Comparison of ENCODE assay signal across 21 cellular contexts in genomic region chr11:58530236-58530635, GRCh38. TPM values are rescaled to one million over a fixed set of nuclear protein-coding genes. Genes with fewer than 3 reads are reported as not detected.
A peak's percentile ranks its signal among the peaks of the same experiment; 100 is the strongest.
DNase-seq lines count a peak whose midpoint lies in the region; ATAC-seq lines count a peak whose summit lies in the region.
"Had no signal": no experiment of that assay in that cellular context is flagged by ENCODE, and none has a peak within 500 bp of the region (broad histone marks: within the 10 kb centered on the region; RNA-seq: fewer than 3 reads in every experiment).

No MANE protein-coding gene starts in this region.

- H3K27ac ChIP-seq in CD8-positive, alpha-beta memory T cell (ENCODE audit: low read depth, low read length), result no peak overlapping the region

- no peak overlapping the region for H3K4me3 ChIP-seq in CD8-positive, alpha-beta memory T cell (ENCODE audit: low read length)

- POLR2A ChIA-PET in CD8-positive, alpha-beta memory T cell (lab: Charles Lee), result no interaction called here

- H3K36me3 ChIP-seq in CD8-positive, alpha-beta memory T cell (ENCODE audit: insufficient read depth, low read length), result peaks cover 20% of the 10 kb centered on the region

- peaks cover 42% of the 10 kb centered on the region for H3K4me1 ChIP-seq in CD8-positive, alpha-beta memory T cell (ENCODE audit: insufficient read depth, low read length)

- H3K9me3 ChIP-seq in CD8-positive, alpha-beta memory T cell (ENCODE audit: low read length), result no peaks in the 10 kb centered on the region

- no peak for DNase-seq in activated CD8-positive, alpha-beta memory T cell treated with anti-CD3 and anti-CD28 coated beads, Interleukin-2, amount 10 ng/mL, durations not matched to agents 7 days and 5 days
- DNase-seq in activated CD8-positive, alpha-beta memory T cell treated with anti-CD3 and anti-CD28 coated beads for 24 hours, result no peak
- DNase-seq in CD8-positive, alpha-beta memory T cell, result peak in 3 of 5 donors; percentile 26 to 76 (median 67)
- DNase-seq in T-helper 2 cell, result peak in 3 of 5 experiments; percentile 12 to 49 (median 12)
- no peak for DNase-seq in effector memory CD8-positive, alpha-beta T cell
- no peak for DNase-seq in OCI-M2 (lab: John Stamatoyannopoulos, UW; ENCODE audit: unreplicated experiment)
- no peak for DNase-seq in NCI-H82 (lab: John Stamatoyannopoulos, UW)
- DNase-seq: anterior cingulate cortex, cerebellar nuclear complex, left ventricle myocardium superior, NCI-H1694, NCI-H446 treated with DMSO at 0.1 percent for 48 hours, occipital lobe, retina, SHP77 had no signal

- H3K27me3 ChIP-seq in CD8-positive, alpha-beta memory T cell (ENCODE audit: insufficient read depth, low read length, poor library complexity, severe bottlenecking), result no peaks in the 10 kb centered on the region

- H3K36me3 Mint-ChIP-seq in activated CD8-positive, alpha-beta memory T cell treated with anti-CD3 and anti-CD28 coated beads, Interleukin-2, amount 10 ng/mL, durations not matched to agents 7 days and 5 days, result peaks cover 66% of the 10 kb centered on the region
- H3K36me3 Mint-ChIP-seq in CD8-positive, alpha-beta memory T cell, result peaks cover 11 to 84% (median 31%) of the 10 kb centered on the region in 3 donors
- peaks cover 53% of the 10 kb centered on the region for H3K36me3 Mint-ChIP-seq in effector memory CD8-positive, alpha-beta T cell (ENCODE audit: insufficient read depth)

- H3K27me3 Mint-ChIP-seq in activated CD8-positive, alpha-beta memory T cell treated with anti-CD3 and anti-CD28 coated beads, Interleukin-2, amount 10 ng/mL, durations not matched to agents 7 days and 5 days, result no peaks in the 10 kb centered on the region
- no peaks in the 10 kb centered on the region for H3K27me3 Mint-ChIP-seq in CD8-positive, alpha-beta memory T cell
- H3K27me3 Mint-ChIP-seq in effector memory CD8-positive, alpha-beta T cell, result no peaks in the 10 kb centered on the region
- H3K27me3 Mint-ChIP-seq: type B pancreatic cell had no signal

- H3K9me3 Mint-ChIP-seq in activated CD8-positive, alpha-beta memory T cell treated with anti-CD3 and anti-CD28 coated beads, Interleukin-2, amount 10 ng/mL, durations not matched to agents 7 days and 5 days (ENCODE audit: low read depth), result no peaks in the 10 kb centered on the region
- no peaks in the 10 kb centered on the region for H3K9me3 Mint-ChIP-seq in CD8-positive, alpha-beta memory T cell
- no peaks in the 10 kb centered on the region for H3K9me3 Mint-ChIP-seq in effector memory CD8-positive, alpha-beta T cell
- H3K9me3 Mint-ChIP-seq: stimulated activated effector memory CD8-positive, alpha-beta T cell treated with anti-CD3 and anti-CD28 coated beads, Interleukin-12 subunit alpha, Interleukin-12 subunit beta, amount 100 ng/mL, for 72 hours had no signal

- no peak overlapping the region for H3K4me3 Mint-ChIP-seq in activated CD8-positive, alpha-beta memory T cell treated with anti-CD3 and anti-CD28 coated beads, Interleukin-2, amount 10 ng/mL, durations not matched to agents 7 days and 5 days
- peak overlapping the region in 5 of 7 donors; percentile 24 to 71 (median 52) for H3K4me3 Mint-ChIP-seq in CD8-positive, alpha-beta memory T cell
- peak overlapping the region in 1 of 2 donors; percentile 35 for H3K4me3 Mint-ChIP-seq in effector memory CD8-positive, alpha-beta T cell
- H3K4me3 Mint-ChIP-seq: stimulated activated effector memory CD8-positive, alpha-beta T cell treated with anti-CD3 and anti-CD28 coated beads, Interleukin-12 subunit alpha, Interleukin-12 subunit beta, amount 100 ng/mL, for 72 hours; type B pancreatic cell had no signal

- H3K27ac Mint-ChIP-seq in activated CD8-positive, alpha-beta memory T cell treated with anti-CD3 and anti-CD28 coated beads, Interleukin-2, amount 10 ng/mL, durations not matched to agents 7 days and 5 days, result no peak overlapping the region
- H3K27ac Mint-ChIP-seq in CD8-positive, alpha-beta memory T cell, result peak overlapping the region; percentile 54 to 93 (median 80)
- peak overlapping the region; percentile 35 to 70 for H3K27ac Mint-ChIP-seq in effector memory CD8-positive, alpha-beta T cell
- H3K27ac Mint-ChIP-seq: type B pancreatic cell had no signal

- peaks cover 38% of the 10 kb centered on the region for H3K4me1 Mint-ChIP-seq in activated CD8-positive, alpha-beta memory T cell treated with anti-CD3 and anti-CD28 coated beads, Interleukin-2, amount 10 ng/mL, durations not matched to agents 7 days and 5 days
- peaks cover 43 to 68% (median 67%) of the 10 kb centered on the region in 3 donors for H3K4me1 Mint-ChIP-seq in CD8-positive, alpha-beta memory T cell
- peaks cover 22 to 24% of the 10 kb centered on the region in 2 donors for H3K4me1 Mint-ChIP-seq in effector memory CD8-positive, alpha-beta T cell (ENCODE audit: low read depth in 2 of 2)

- peak; percentile 50 for ATAC-seq in activated CD8-positive, alpha-beta memory T cell treated with anti-CD3 and anti-CD28 coated beads, Interleukin-2, amount 10 ng/mL, durations not matched to agents 7 days and 5 days
- peak; percentile 49 for ATAC-seq in effector memory CD8-positive, alpha-beta T cell (replicated peaks)
- no peak for ATAC-seq in GM19328 (IDR thresholded peaks at IDR 0.05; ENCODE audit: unreplicated experiment)
- ATAC-seq: left ventricle myocardium superior; stimulated activated effector memory CD8-positive, alpha-beta T cell treated with anti-CD3 and anti-CD28 coated beads, Interleukin-12 subunit alpha, Interleukin-12 subunit beta, amount 100 ng/mL, for 72 hours had no signal

- CTCF ChIA-PET in activated CD8-positive, alpha-beta memory T cell treated with anti-CD3 and anti-CD28 coated beads, Interleukin-2, amount 10 ng/mL, durations not matched to agents 7 days and 5 days (lab: Charles Lee), result interaction anchor here (1.2 kb wide), 1 partner anchor 18 kb away, joined by 3 read pairs; no protein-coding TSS in a partner anchor
- CTCF ChIA-PET in CD8-positive, alpha-beta memory T cell (lab: Charles Lee), result interaction anchor here (0.8 to 1.8 kb wide), 6 partner anchors 28 to 99 kb away, joined by 3 to 7 read pairs (median 4); no protein-coding TSS in a partner anchor

RNA-seq across cellular contexts. Expression of gene OR5B21, which starts 22.3 kb away (rescaled TPM):
- total RNA-seq in activated CD8-positive, alpha-beta memory T cell treated with anti-CD3 and anti-CD28 coated beads, Interleukin-2, amount 10 ng/mL, durations not matched to agents 7 days and 5 days, result under 1 TPM; 0.44 to 0.96 TPM
- under 1 TPM; 0.42 to 0.55 TPM for total RNA-seq in CD8-positive, alpha-beta memory T cell
- polyA plus RNA-seq in CD8-positive, alpha-beta memory T cell, result not detected
- total RNA-seq: H4, left ventricle myocardium superior, MCF 10A, occipital lobe had no signal
- polyA plus RNA-seq: AG04450 had no signal

RNA-seq across cellular contexts. Expression of gene LPXN, which starts 45.4 kb away (rescaled TPM):
- total RNA-seq in activated CD8-positive, alpha-beta memory T cell treated with anti-CD3 and anti-CD28 coated beads, Interleukin-2, amount 10 ng/mL, durations not matched to agents 7 days and 5 days, result 100 to 1,000 TPM; 141 to 225 TPM
- total RNA-seq in CD8-positive, alpha-beta memory T cell, result 100 to 1,000 TPM; 168 to 175 TPM
- 264 TPM for polyA plus RNA-seq in CD8-positive, alpha-beta memory T cell

RNA-seq across cellular contexts. Expression of gene ZFP91, which starts 48.6 kb away (rescaled TPM):
- total RNA-seq in activated CD8-positive, alpha-beta memory T cell treated with anti-CD3 and anti-CD28 coated beads, Interleukin-2, amount 10 ng/mL, durations not matched to agents 7 days and 5 days, result 10 to 100 TPM; 54.8 to 69.7 TPM
- 10 to 100 TPM; 61.0 to 61.7 TPM for total RNA-seq in CD8-positive, alpha-beta memory T cell
- 6.9 TPM for polyA plus RNA-seq in CD8-positive, alpha-beta memory T cell

Comparison
In these comparisons a context has a peak if more than half of its experiments do, and no peak if none do; other contexts are left out.
1. DNase-seq: peak in CD8-positive, alpha-beta memory T cell (3 of 5) and T-helper 2 cell (3 of 5); none in activated CD8-positive, alpha-beta memory T cell treated with anti-CD3 and anti-CD28 coated beads, Interleukin-2, amount 10 ng/mL, durations not matched to agents 7 days and 5 days (single experiment), activated CD8-positive, alpha-beta memory T cell treated with anti-CD3 and anti-CD28 coated beads for 24 hours (single experiment), effector memory CD8-positive, alpha-beta T cell (0 of 3), OCI-M2 (single experiment) and NCI-H82 (single experiment).